ENCODE assay signal across 25 cellular contexts in the genomic region with DNA sequence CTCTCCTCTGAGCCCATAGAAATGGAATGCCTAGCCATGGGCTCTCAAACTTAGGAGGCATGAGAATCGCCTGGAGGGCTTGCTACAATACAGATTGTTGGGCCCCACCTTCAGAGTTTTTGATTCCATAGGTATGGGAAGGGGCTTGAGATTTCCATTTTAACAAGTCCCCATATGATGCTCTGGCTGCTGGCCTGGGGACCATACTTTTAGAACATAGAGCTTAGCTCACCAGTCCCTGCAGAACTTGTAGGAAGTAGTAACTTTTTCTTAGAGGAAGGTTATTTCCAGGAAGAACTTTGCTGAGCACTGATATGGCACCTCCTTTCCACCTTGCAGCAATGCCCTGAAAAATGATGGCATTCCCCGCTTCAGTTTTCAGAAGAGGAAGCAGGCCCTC.
"Had no signal": no experiment of that assay in that cellular context is flagged by ENCODE, and none has a peak within 500 bp of the region (broad histone marks: within the 10 kb centered on the region; RNA-seq: fewer than 3 reads in every experiment).

No MANE protein-coding gene starts in this region.

- DNase-seq: activated CD4-positive, alpha-beta memory T cell treated with anti-CD3 and anti-CD28 coated beads for 36 hours; activated CD4-positive, alpha-beta T cell treated with anti-CD3 and anti-CD28 coated beads, Interleukin-2, amount 10 ng/mL, durations not matched to agents 7 days and 5 days; activated CD4-positive, CD25-positive, alpha-beta regulatory T cell; activated naive CD4-positive, alpha-beta T cell; activated T-cell treated with anti-CD3 and anti-CD28 coated beads, Interleukin-2, amount 50 U/mL, for 72 hours; aorta; KG1; MG63; NCI-H1092 treated with DMSO at 0.1 percent for 48 hours; NCI-H1417 treated with DMSO at 0.1 percent for 48 hours; NCI-H1694; NCI-H2029; NCI-H2107; NCI-H2171 treated with DMSO at 0.1 percent for 48 hours; NCI-H226; NCI-H510A; NCI-H526 treated with DMSO at 0.1 percent for 48 hours; NCI-H82; RPMI8226; T-cell had no signal

- H3K9me3 Mint-ChIP-seq: activated naive CD4-positive, alpha-beta T cell treated with anti-CD3 and anti-CD28 coated beads, Interleukin-2, amount 50 U/mL, for 24 hours; activated T-helper 2 cell treated with anti-CD3 and anti-CD28 coated beads, Interferon-gamma antibody, Interleukin-2, Interleukin-4, amounts not matched to agents 10 μg/mL and 5 μg/mL and 100 μg/mL, durations not matched to agents 14 hours and 24 hours and 36 hours had no signal

- H3K4me3 ChIP-seq: MG63, SK-N-MC had no signal

- H3K27me3 Mint-ChIP-seq: activated naive CD4-positive, alpha-beta T cell treated with anti-CD3 and anti-CD28 coated beads, Interleukin-2, amount 50 U/mL, for 24 hours had no signal

- H3K36me3 Mint-ChIP-seq: activated CD4-positive, alpha-beta memory T cell treated with anti-CD3 and anti-CD28 coated beads for 36 hours; activated naive CD4-positive, alpha-beta T cell treated with anti-CD3 and anti-CD28 coated beads, Interleukin-2, amount 50 U/mL, for 24 hours; T-cell had no signal

- H3K4me3 Mint-ChIP-seq: activated CD4-positive, alpha-beta memory T cell treated with anti-CD3 and anti-CD28 coated beads for 36 hours; activated CD4-positive, alpha-beta T cell treated with anti-CD3 and anti-CD28 coated beads, Interleukin-2, amount 10 ng/mL, durations not matched to agents 7 days and 5 days; activated naive CD4-positive, alpha-beta T cell treated with anti-CD3 and anti-CD28 coated beads, Interleukin-2, amount 50 U/mL, for 24 hours; activated T-cell treated with anti-CD3 and anti-CD28 coated beads, Interleukin-2, amount 50 U/mL, for 72 hours; IgD-negative memory B cell; T-cell had no signal

- H3K27me3 ChIP-seq: MG63 had no signal

- H3K27ac Mint-ChIP-seq: activated CD4-positive, alpha-beta memory T cell treated with anti-CD3 and anti-CD28 coated beads for 36 hours; activated CD4-positive, alpha-beta T cell treated with anti-CD3 and anti-CD28 coated beads, Interleukin-2, amount 10 ng/mL, durations not matched to agents 7 days and 5 days; activated naive CD4-positive, alpha-beta T cell treated with anti-CD3 and anti-CD28 coated beads, Interleukin-2, amount 50 U/mL, for 24 hours; activated T-cell treated with anti-CD3 and anti-CD28 coated beads, Interleukin-2, amount 50 U/mL, for 72 hours; activated T-helper 2 cell treated with anti-CD3 and anti-CD28 coated beads, Interferon-gamma antibody, Interleukin-2, Interleukin-4, amounts not matched to agents 10 μg/mL and 5 μg/mL and 100 μg/mL, durations not matched to agents 14 hours and 24 hours and 36 hours; IgD-negative memory B cell; T-cell had no signal

- H3K4me1 Mint-ChIP-seq: activated CD4-positive, alpha-beta T cell treated with anti-CD3 and anti-CD28 coated beads, Interleukin-2, amount 10 ng/mL, durations not matched to agents 7 days and 5 days; activated naive CD4-positive, alpha-beta T cell treated with anti-CD3 and anti-CD28 coated beads, Interleukin-2, amount 50 U/mL, for 24 hours; IgD-negative memory B cell had no signal

- H3K27ac ChIP-seq: SK-N-MC, VCaP had no signal

- H3K36me3 ChIP-seq: MG63 had no signal
